17 cellular contexts compared by ENCODE assay signal in the genomic region with DNA sequence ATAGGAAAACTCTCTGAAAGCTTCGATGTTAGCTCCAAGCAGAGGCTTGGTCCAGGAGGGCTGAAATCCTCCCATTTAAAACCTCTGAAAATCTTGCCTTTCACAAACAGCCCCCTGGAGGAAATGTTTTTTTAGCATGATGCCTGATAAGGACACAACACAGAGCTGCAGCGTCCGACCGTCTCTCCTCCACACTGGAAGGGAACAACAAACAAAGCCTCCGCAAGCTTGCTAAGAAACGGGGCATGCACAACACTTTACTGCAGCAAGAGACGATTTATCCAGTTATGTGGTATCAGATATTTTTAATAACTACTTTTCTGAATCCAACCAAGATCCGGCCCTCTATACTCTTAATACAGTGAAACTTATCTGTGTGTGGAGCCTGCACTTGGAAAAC.
A peak's percentile ranks its signal among the peaks of the same experiment; 100 is the strongest.
DNase-seq lines count a peak whose midpoint lies in the region; ATAC-seq and TF ChIP-seq lines count a peak whose summit lies in the region.
"Had no signal": no experiment of that assay in that cellular context is flagged by ENCODE, and none has a peak within 500 bp of the region (broad histone marks: within the 10 kb centered on the region; RNA-seq: fewer than 3 reads in every experiment).

No MANE protein-coding gene starts in this region.

- H3K4me1 Mint-ChIP-seq in neural progenitor cell: peaks cover 10% of the 10 kb centered on the region
- H3K4me1 Mint-ChIP-seq: B cell had no signal

- TF ChIP-seq CTCF in neural progenitor cell (IDR thresholded peaks at IDR 0.05) (no peak), foreskin fibroblast (IDR thresholded peaks at IDR 0.05; ENCODE audit: low read depth, low read length) (no peak)

- H3K27me3 Mint-ChIP-seq in neural progenitor cell (ENCODE audit: insufficient read depth, low read depth): peaks cover 9% of the 10 kb centered on the region
- H3K27me3 Mint-ChIP-seq: B cell had no signal

- no peaks in the 10 kb centered on the region for H3K27me3 ChIP-seq in neural progenitor cell
- H3K27me3 ChIP-seq: BLaER1 treated with 17β-estradiol and CSF1 and Interleukin-3, amounts not matched to agents 10 nM and 100 nM had no signal

- H3K4me1 ChIP-seq in neural progenitor cell: no peaks in the 10 kb centered on the region
- H3K4me1 ChIP-seq: A549, Caco-2 had no signal

- no peak overlapping the region for H3K4me3 Mint-ChIP-seq in neural progenitor cell
- H3K4me3 Mint-ChIP-seq: B cell; CD4-positive, alpha-beta T cell; CD8-positive, alpha-beta T cell had no signal

- H3K4me3 ChIP-seq in neural progenitor cell (no peak overlapping the region), foreskin fibroblast (ENCODE audit: low read depth in 1 of 2, low read length in 2 of 2) (no peak overlapping the region)
- H3K4me3 ChIP-seq: A549; BLaER1 treated with 17β-estradiol and CSF1 and Interleukin-3, amounts not matched to agents 10 nM and 100 nM had no signal

- no peaks in the 10 kb centered on the region for H4K20me1 ChIP-seq in neural progenitor cell (ENCODE audit: low read depth)
- H4K20me1 ChIP-seq: BLaER1 treated with 17β-estradiol and CSF1 and Interleukin-3, amounts not matched to agents 10 nM and 100 nM had no signal

- H3K79me2 ChIP-seq in neural progenitor cell (ENCODE audit: low read depth): no peaks in the 10 kb centered on the region

- H3K4me2 ChIP-seq in neural progenitor cell: no peak overlapping the region
- H3K4me2 ChIP-seq: A549; BLaER1 treated with 17β-estradiol and CSF1 and Interleukin-3, amounts not matched to agents 10 nM and 100 nM had no signal

- H3F3A ChIP-seq in neural progenitor cell (ENCODE audit: low read depth): no peaks in the 10 kb centered on the region

- no peak overlapping the region for H3K27ac ChIP-seq in neural progenitor cell
- H3K27ac ChIP-seq: 22Rv1; A549; BLaER1 treated with 17β-estradiol and CSF1 and Interleukin-3, amounts not matched to agents 10 nM and 100 nM; C4-2B had no signal

- no peaks in the 10 kb centered on the region for H3K36me3 ChIP-seq in neural progenitor cell
- H3K36me3 ChIP-seq: BLaER1 treated with 17β-estradiol and CSF1 and Interleukin-3, amounts not matched to agents 10 nM and 100 nM had no signal

- ATAC-seq in HG02798 (IDR thresholded peaks at IDR 0.05; ENCODE audit: poor library complexity, unreplicated experiment): no peak
- ATAC-seq: A549; CD8-positive, alpha-beta T cell had no signal

- H3K9ac ChIP-seq in neural progenitor cell: no peak overlapping the region
- H3K9ac ChIP-seq: BLaER1 treated with 17β-estradiol and CSF1 and Interleukin-3, amounts not matched to agents 10 nM and 100 nM had no signal

- peak overlapping the region; percentile 87 for H3K27ac Mint-ChIP-seq in neural progenitor cell
- H3K27ac Mint-ChIP-seq: B cell; CD4-positive, alpha-beta T cell; CD8-positive, alpha-beta T cell had no signal

- H2AFZ ChIP-seq in neural progenitor cell (replicated peaks): no peak overlapping the region

- H3K9me3 Mint-ChIP-seq in neural progenitor cell: no peaks in the 10 kb centered on the region
- H3K9me3 Mint-ChIP-seq: CD4-positive, alpha-beta T cell; CD8-positive, alpha-beta T cell had no signal

- no peaks in the 10 kb centered on the region for H3K36me3 Mint-ChIP-seq in neural progenitor cell
- H3K36me3 Mint-ChIP-seq: CD8-positive, alpha-beta T cell had no signal

- no peaks in the 10 kb centered on the region for H3K9me3 ChIP-seq in neural progenitor cell (ENCODE audit: low read depth)
- H3K9me3 ChIP-seq: A549; BLaER1 treated with 17β-estradiol and CSF1 and Interleukin-3, amounts not matched to agents 10 nM and 100 nM; Caco-2 had no signal

- DNase-seq in activated effector memory CD4-positive, alpha-beta T cell treated with anti-CD3 and anti-CD28 coated beads, Interleukin-2, amount 50 U/mL, for 16 hours: peak; percentile 0
- no peak for DNase-seq in activated effector memory CD4-positive, alpha-beta T cell treated with Interleukin-2 at 50 U/mL for 16 hours
- DNase-seq in neural progenitor cell (ENCODE audit: low spot score): no peak
- no peak for DNase-seq in foreskin fibroblast
- DNase-seq: AML-193; Caco-2; Calu3; CD4-positive, alpha-beta T cell; CD8-positive, alpha-beta T cell; DMS79 treated with DMSO at 0.1 percent for 48 hours; GF-D8 had no signal
